ENCODE assay signal across 14 cellular contexts in the genomic region with DNA sequence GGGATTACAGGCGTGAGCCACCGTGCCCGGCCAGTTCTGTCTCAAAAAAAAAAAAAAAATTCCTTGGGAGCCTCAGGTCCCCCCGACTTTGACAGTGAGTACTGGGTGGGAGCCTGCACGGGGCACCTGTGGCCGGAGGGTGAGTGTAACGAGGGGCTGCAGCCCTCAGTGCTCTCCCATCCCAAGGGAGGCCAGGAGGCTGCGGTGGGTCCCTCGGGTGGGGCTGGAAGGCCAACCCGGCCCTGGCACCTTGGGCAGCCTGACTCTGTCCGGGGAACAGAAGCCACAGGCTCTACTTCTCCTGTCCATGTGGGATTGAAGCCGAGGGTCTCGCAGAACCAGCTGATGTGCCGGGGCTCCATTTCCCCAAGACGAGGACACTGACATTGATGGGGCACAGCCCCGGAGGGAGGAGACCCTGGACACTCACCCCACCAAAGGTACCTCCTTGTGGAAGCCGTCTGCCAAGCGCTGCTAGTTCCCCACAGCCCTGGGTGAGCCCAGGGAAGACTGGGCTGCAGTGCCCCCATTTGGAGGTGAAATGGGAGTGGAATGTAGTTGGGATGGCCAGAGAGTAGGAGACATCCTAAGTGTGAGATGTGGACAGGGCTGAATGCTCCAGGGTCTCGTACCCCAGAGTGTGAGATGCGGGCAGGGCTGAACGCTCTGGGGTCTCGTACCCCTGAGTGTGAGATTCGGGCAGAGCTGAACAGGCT. TPM values are rescaled to one million over a fixed set of nuclear protein-coding genes. Genes with fewer than 3 reads are reported as not detected.
DNase-seq lines count a peak whose midpoint lies in the region; ATAC-seq, FAIRE-seq and TF ChIP-seq lines count a peak whose summit lies in the region.
"Had no signal": no experiment of that assay in that cellular context is flagged by ENCODE, and none has a peak within 500 bp of the region (broad histone marks: within the 10 kb centered on the region; RNA-seq: fewer than 3 reads in every experiment).

No MANE protein-coding gene starts in this region.

- ATAC-seq in left ventricle myocardium superior, result no peak
- ATAC-seq in pancreas, result no peak
- ATAC-seq: effector memory CD8-positive, alpha-beta T cell; PC-3; stimulated activated naive B cell treated with anti-CD40 and anti-IgM and Interleukin-4, amounts not matched to agents 10 μg/mL and 1 μg/mL and 100 μg/mL, for 72 hours had no signal

- H3K4me3 ChIP-seq in left ventricle myocardium inferior (no peak overlapping the region), pancreas (no peak overlapping the region)

- 93 to 95% methylated on average over 23 of the region's 23 CpGs for WGBS in pancreas, 2 donors

- no peak for FAIRE-seq in pancreas (lab: Jason Lieb, UNC)
- FAIRE-seq: D721Med, urothelium cell line had no signal

- H3K27me3 ChIP-seq in left ventricle myocardium inferior (ENCODE audit: low read depth) (peaks cover 44% of the 10 kb centered on the region), pancreas (no peaks in the 10 kb centered on the region)

- DNase-seq in left ventricle myocardium superior (peak; percentile 17), left ventricle myocardium inferior (no peak), pancreas (peak in 4 of 6 donors; percentile 5 to 58 (median 37)), NCI-H2196 (lab: John Stamatoyannopoulos, UW; ENCODE audit: unreplicated experiment) (no peak)
- DNase-seq: ACHN; activated CD4-positive, alpha-beta T cell treated with anti-CD3 and anti-CD28 coated beads, Interleukin-2, amount 10 ng/mL, durations not matched to agents 7 days and 5 days; effector memory CD8-positive, alpha-beta T cell; islet precursor cell; NCI-H2171 treated with DMSO at 0.1 percent for 48 hours; PC-3; stimulated activated CD4-positive, alpha-beta T cell treated with anti-CD3 and anti-CD28 coated beads, Interleukin-4, amount 100 ng/mL, for 1 hour; stimulated activated naive B cell treated with anti-CD40 and anti-IgM and Interleukin-4, amounts not matched to agents 10 μg/mL and 1 μg/mL and 100 μg/mL, for 72 hours had no signal

- no peak for TF ChIP-seq CTCF in left ventricle myocardium inferior (IDR thresholded peaks at IDR 0.05; ENCODE audit: borderline replicate concordance)
- TF ChIP-seq CTCF in pancreas (IDR thresholded peaks at IDR 0.05), result no peak

- intact Hi-C loops in left ventricle myocardium superior (cut with micrococcal nuclease), result no loop called here
- intact Hi-C loops in left ventricle myocardium inferior (cut with micrococcal nuclease), result no loop called here
- intact Hi-C loops in pancreas (cut with DNase I), result no loop called here

- H3K27ac ChIP-seq in left ventricle myocardium inferior (replicated peaks) (no peak overlapping the region), pancreas (no peak overlapping the region)

- H3K9me3 ChIP-seq in left ventricle myocardium inferior (replicated peaks), result no peaks in the 10 kb centered on the region
- H3K9me3 ChIP-seq in pancreas, result no peaks in the 10 kb centered on the region

- H3K36me3 ChIP-seq in left ventricle myocardium inferior (peaks cover 4% of the 10 kb centered on the region), pancreas (no peaks in the 10 kb centered on the region)

- H3K4me1 ChIP-seq in left ventricle myocardium inferior, result peaks cover 15% of the 10 kb centered on the region
- peaks cover 19 to 25% (median 20%) of the 10 kb centered on the region in 3 donors for H3K4me1 ChIP-seq in pancreas

RNA-seq across cellular contexts. Expression of gene SLC26A1, which starts 2.3 kb away (rescaled TPM):
- total RNA-seq in left ventricle myocardium superior (not detected), left ventricle myocardium inferior (not detected), pancreas (1 to 10 TPM in 2 of 6 donors, under 1 TPM in 4; 0.28 to 1.7 (median 0.66) TPM)
- polyA plus RNA-seq in pancreas, result 1 to 10 TPM in 1 of 2 donors, under 1 TPM in 1; 0.45 to 1.6 TPM
- total RNA-seq: PC-3 had no signal

RNA-seq across cellular contexts. Expression of gene IDUA, which starts 8.6 kb away (rescaled TPM):
- 8.7 TPM for total RNA-seq in left ventricle myocardium superior
- 9.0 TPM for total RNA-seq in left ventricle myocardium inferior
- total RNA-seq in pancreas, result 10 to 100 TPM; 17.6 to 33.7 (median 20.2) TPM
- 10 to 100 TPM; 40.7 to 56.9 TPM for polyA plus RNA-seq in pancreas

RNA-seq across cellular contexts. Expression of gene FGFRL1, which starts 16.0 kb away (rescaled TPM):
- total RNA-seq in left ventricle myocardium superior, result 26.6 TPM
- total RNA-seq in left ventricle myocardium inferior, result 22.4 TPM
- 10 to 100 TPM; 25.1 to 41.4 (median 31.1) TPM for total RNA-seq in pancreas
- 10 to 100 TPM; 15.4 to 42.8 TPM for polyA plus RNA-seq in pancreas

RNA-seq across cellular contexts. Expression of gene DGKQ, which starts 22.1 kb away (rescaled TPM):
- total RNA-seq in left ventricle myocardium superior (3.6 TPM), left ventricle myocardium inferior (3.5 TPM), pancreas (10 to 100 TPM in 1 of 6 donors, 1 to 10 TPM in 5; 5.7 to 11.3 (median 7.4) TPM)
- 10 to 100 TPM in 1 of 2 donors, 1 to 10 TPM in 1; 10.0 to 11.7 TPM for polyA plus RNA-seq in pancreas

Comparison
In these comparisons a context has a peak if more than half of its experiments do, and no peak if none do; other contexts are left out.
1. DNase-seq: peak in left ventricle myocardium superior (single experiment) and pancreas (4 of 6); none in left ventricle myocardium inferior (single experiment) and NCI-H2196 (single experiment).